11 cellular contexts compared by ENCODE assay signal in the genomic region with DNA sequence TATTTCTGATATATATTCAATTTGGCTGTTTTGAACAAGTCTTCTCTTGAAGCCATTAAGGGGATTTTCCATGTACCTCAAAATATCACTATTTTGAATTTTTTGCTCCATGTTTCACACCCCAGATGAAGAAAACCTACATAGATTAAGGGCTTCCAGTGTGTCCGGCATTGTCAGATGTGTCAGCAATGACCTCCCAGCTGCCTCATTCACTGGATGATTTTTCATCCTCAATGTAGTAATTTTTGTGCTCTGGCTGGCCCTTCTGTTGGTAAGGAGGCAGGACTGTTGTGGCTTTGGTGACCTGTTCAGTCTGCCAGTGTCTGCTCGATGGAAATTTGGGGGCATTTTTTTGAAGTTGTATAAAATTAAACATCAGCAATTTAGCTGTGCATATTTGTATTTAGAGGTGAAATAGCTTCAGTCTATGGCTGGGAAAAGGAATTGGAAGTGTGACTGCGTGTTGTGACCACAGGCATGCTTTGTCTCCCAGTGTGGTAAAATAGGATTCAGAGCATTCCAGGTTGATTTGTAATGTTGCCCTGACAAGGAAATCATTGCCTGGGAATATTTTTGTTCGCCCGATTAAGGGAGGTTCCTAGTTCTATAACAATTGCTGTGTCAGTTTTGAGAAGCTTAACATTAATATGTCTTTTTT.
DNase-seq lines count a peak whose midpoint lies in the region; ATAC-seq and TF ChIP-seq lines count a peak whose summit lies in the region.
"Had no signal": no experiment of that assay in that cellular context is flagged by ENCODE, and none has a peak within 500 bp of the region (broad histone marks: within the 10 kb centered on the region; RNA-seq: fewer than 3 reads in every experiment).

No MANE protein-coding gene starts in this region.

- 15% methylated on average over 5 of the region's 5 CpGs for WGBS in smooth muscle cell (ENCODE audit: low lambda C conversion rate)
- WGBS in heart right ventricle, 2 donors = 63 to 80% methylated on average over 5 of the region's 5 CpGs

- no peak overlapping the region for H3K9ac ChIP-seq in HCT116 (ENCODE audit: low read length)
- H3K9ac ChIP-seq in adipocyte (ENCODE audit: low read length) = peak overlapping the region; percentile 2
- H3K9ac ChIP-seq in smooth muscle cell (ENCODE audit: low read depth) = peak overlapping the region; percentile 32

- H2AFZ ChIP-seq in HCT116 (ENCODE audit: low read depth, low read length, poor library complexity, severe bottlenecking) (peak overlapping the region; percentile 44), smooth muscle cell (ENCODE audit: low read depth) (no peak overlapping the region)

- peaks cover 9 to 26% of the 10 kb centered on the region in 2 experiments; a peak in 3 of 4 replicates for H3K4me1 ChIP-seq in HCT116 (ENCODE audit: control insufficient read depth in 1 of 2, insufficient read depth in 2 of 2, low read length in 2 of 2)
- H3K4me1 ChIP-seq in adipocyte (ENCODE audit: control insufficient read depth, insufficient read depth, low read length) = peaks cover 18% of the 10 kb centered on the region
- peaks cover 4% of the 10 kb centered on the region for H3K4me1 ChIP-seq in smooth muscle cell (ENCODE audit: low read depth)
- H3K4me1 ChIP-seq in heart right ventricle = peaks cover 0 to 4% (median 0%) of the 10 kb centered on the region in 9 donors

- H3F3A ChIP-seq in smooth muscle cell (ENCODE audit: low read depth) = no peaks in the 10 kb centered on the region

- POLR2A ChIA-PET in HCT116 (lab: Charles Lee) = no interaction called here

- no TSS peak for BruUV-seq in HCT116 (replicated peaks; lab: Mats Ljungman, UMichigan)

- intact Hi-C loops in HCT116 (cut with micrococcal nuclease) (no loop called here), heart right ventricle (cut with DNase I) (no loop called here)

- TF ChIP-seq CTCF in HCT116 (IDR thresholded peaks at IDR 0.05 in 2 of 3, conservative IDR thresholded peaks at IDR 0.05 in 1 of 3; ENCODE audit: borderline replicate concordance in 1 of 3, insufficient read depth in 1 of 3, low read depth in 2 of 3, low read length in 2 of 3) (no peak), fibroblast of the aortic adventitia (IDR thresholded peaks at IDR 0.05; ENCODE audit: insufficient read depth, low read length) (no peak), smooth muscle cell (IDR thresholded peaks at IDR 0.05; ENCODE audit: borderline replicate concordance, insufficient read depth, poor library complexity, severe bottlenecking) (no peak), heart right ventricle (IDR thresholded peaks at IDR 0.05) (no peak)

- ATAC-seq in HCT116 (peak; percentile 89), HG02588 (IDR thresholded peaks at IDR 0.05; ENCODE audit: unreplicated experiment) (no peak), heart right ventricle (no peak)

- peak overlapping the region; percentile 52 for H3K4me2 ChIP-seq in HCT116 (ENCODE audit: low read length)
- H3K4me2 ChIP-seq in smooth muscle cell = peak overlapping the region; percentile 77

- no peak for TF ChIP-seq POLR2A in HCT116 (IDR thresholded peaks at IDR 0.05; ENCODE audit: borderline replicate concordance, extremely low read depth, insufficient read depth, insufficient read length)

- CTCF ChIA-PET in HCT116 (lab: Charles Lee) = interaction anchor here (0.9 kb wide), 1 partner anchor 36 kb away, joined by 3 read pairs; no protein-coding TSS in a partner anchor

- RAD21 ChIA-PET in HCT116 (lab: Charles Lee; ENCODE audit: low non-redundant PET in 1 of 2, low total read pairs in 2 of 2, uncharacterized antibody in 2 of 2, unreplicated experiment in 2 of 2) = interaction anchor here in 1 of 2 experiments (1.2 kb wide), 1 partner anchor 36 kb away, joined by 3 read pairs; no protein-coding TSS in a partner anchor

- H4K20me1 ChIP-seq in HCT116 (ENCODE audit: insufficient read depth) = no peaks in the 10 kb centered on the region
- H4K20me1 ChIP-seq in smooth muscle cell (ENCODE audit: low read depth) = no peaks in the 10 kb centered on the region

- peak overlapping the region; percentile 23; the same call in 1 of the 2 replicates for H3K27ac ChIP-seq in HCT116 (ENCODE audit: low read depth, low read length)
- H3K27ac ChIP-seq in smooth muscle cell (ENCODE audit: low read depth) = peak overlapping the region; percentile 81
- H3K27ac ChIP-seq in heart right ventricle = no peak overlapping the region

- no peak for TF ChIP-seq RAD21 in HCT116 (IDR thresholded peaks at IDR 0.05; ENCODE audit: low read depth)

- H3K79me2 ChIP-seq in HCT116 (ENCODE audit: insufficient read depth, low read length) = no peaks in the 10 kb centered on the region
- no peaks in the 10 kb centered on the region for H3K79me2 ChIP-seq in smooth muscle cell (ENCODE audit: low read depth)

- H3K9me3 ChIP-seq in HCT116 (ENCODE audit: control insufficient read depth in 1 of 2, insufficient read depth in 1 of 2, low read depth in 1 of 2, low read length in 2 of 2) (peaks cover 0 to 2% of the 10 kb centered on the region in 2 experiments; a peak in 1 of 4 replicates), adipocyte (ENCODE audit: control insufficient read depth, low read length) (no peaks in the 10 kb centered on the region), smooth muscle cell (replicated peaks; ENCODE audit: low read depth) (no peaks in the 10 kb centered on the region), heart right ventricle (peaks cover 0 to 11% (median 0%) of the 10 kb centered on the region in 11 donors)

- DNase-seq in HCT116 (ENCODE audit: low read depth, low spot score) = peak; percentile 51
- peak; percentile 82 for DNase-seq in adipocyte (ENCODE audit: low read depth)
- peak; percentile 98 for DNase-seq in fibroblast of the aortic adventitia (ENCODE audit: low read depth)
- DNase-seq in smooth muscle cell (lab: John Stamatoyannopoulos, UW; ENCODE audit: unreplicated experiment) = no peak
- no peak for DNase-seq in heart right ventricle
- DNase-seq in SHP77 (lab: John Stamatoyannopoulos, UW) = no peak
- DNase-seq in stimulated activated CD8-positive, alpha-beta memory T cell treated with anti-CD3 and anti-CD28 coated beads, Interleukin-4, amount 100 ng/mL, for 48 hours = no peak
- DNase-seq: activated T-cell treated with anti-CD3 and anti-CD28 coated beads for 4 hours, cortex of kidney, T-helper 9 cell had no signal

- H3K27me3 ChIP-seq in HCT116 (ENCODE audit: insufficient read depth, low read length) (no peaks in the 10 kb centered on the region), adipocyte (replicated peaks; ENCODE audit: control insufficient read depth, insufficient read depth, low read length) (no peaks in the 10 kb centered on the region), smooth muscle cell (ENCODE audit: low read depth) (no peaks in the 10 kb centered on the region), heart right ventricle (no peaks in the 10 kb centered on the region)

- no peaks in the 10 kb centered on the region for H3K9me2 ChIP-seq in HCT116 (ENCODE audit: insufficient read depth)

- H3K4me3 ChIP-seq in HCT116 (replicated peaks in 1 of 2; ENCODE audit: low read depth in 1 of 2, low read length in 2 of 2) (peak overlapping the region in 1 of 2 experiments; percentile 1; a peak in 2 of 4 replicates), adipocyte (ENCODE audit: low read length) (peak overlapping the region; percentile 23), fibroblast of the aortic adventitia (ENCODE audit: low read depth, low read length) (peak overlapping the region; percentile 32), smooth muscle cell (no peak overlapping the region), heart right ventricle (no peak overlapping the region)

- H3K36me3 ChIP-seq in HCT116 (ENCODE audit: control insufficient read depth in 1 of 2, insufficient read depth in 2 of 2, low read length in 2 of 2) (no peaks in the 10 kb centered on the region), adipocyte (ENCODE audit: control insufficient read depth, insufficient read depth, low read length, severe bottlenecking) (no peaks in the 10 kb centered on the region), smooth muscle cell (ENCODE audit: low read depth) (no peaks in the 10 kb centered on the region), heart right ventricle (no peaks in the 10 kb centered on the region)

TF ChIP-seq in HCT116, 20 proteins besides CTCF, POLR2A, EP300 and RAD21 (continues in another document):
- TF ChIP-seq YY1 (IDR thresholded peaks at IDR 0.05; ENCODE audit: extremely low read depth, insufficient replicate concordance, low read depth, low read length) (no peak), ATF3 (IDR thresholded peaks at IDR 0.05) (no peak), ELF1 (IDR thresholded peaks at IDR 0.05; ENCODE audit: borderline replicate concordance, low read depth) (no peak), EGR1 (IDR thresholded peaks at IDR 0.05; ENCODE audit: low read depth) (no peak), CBX3 (IDR thresholded peaks at IDR 0.05; ENCODE audit: low read depth) (peak; percentile 44; the same call in 1 of the 2 replicates)
- TF ChIP-seq, protein P1, sequence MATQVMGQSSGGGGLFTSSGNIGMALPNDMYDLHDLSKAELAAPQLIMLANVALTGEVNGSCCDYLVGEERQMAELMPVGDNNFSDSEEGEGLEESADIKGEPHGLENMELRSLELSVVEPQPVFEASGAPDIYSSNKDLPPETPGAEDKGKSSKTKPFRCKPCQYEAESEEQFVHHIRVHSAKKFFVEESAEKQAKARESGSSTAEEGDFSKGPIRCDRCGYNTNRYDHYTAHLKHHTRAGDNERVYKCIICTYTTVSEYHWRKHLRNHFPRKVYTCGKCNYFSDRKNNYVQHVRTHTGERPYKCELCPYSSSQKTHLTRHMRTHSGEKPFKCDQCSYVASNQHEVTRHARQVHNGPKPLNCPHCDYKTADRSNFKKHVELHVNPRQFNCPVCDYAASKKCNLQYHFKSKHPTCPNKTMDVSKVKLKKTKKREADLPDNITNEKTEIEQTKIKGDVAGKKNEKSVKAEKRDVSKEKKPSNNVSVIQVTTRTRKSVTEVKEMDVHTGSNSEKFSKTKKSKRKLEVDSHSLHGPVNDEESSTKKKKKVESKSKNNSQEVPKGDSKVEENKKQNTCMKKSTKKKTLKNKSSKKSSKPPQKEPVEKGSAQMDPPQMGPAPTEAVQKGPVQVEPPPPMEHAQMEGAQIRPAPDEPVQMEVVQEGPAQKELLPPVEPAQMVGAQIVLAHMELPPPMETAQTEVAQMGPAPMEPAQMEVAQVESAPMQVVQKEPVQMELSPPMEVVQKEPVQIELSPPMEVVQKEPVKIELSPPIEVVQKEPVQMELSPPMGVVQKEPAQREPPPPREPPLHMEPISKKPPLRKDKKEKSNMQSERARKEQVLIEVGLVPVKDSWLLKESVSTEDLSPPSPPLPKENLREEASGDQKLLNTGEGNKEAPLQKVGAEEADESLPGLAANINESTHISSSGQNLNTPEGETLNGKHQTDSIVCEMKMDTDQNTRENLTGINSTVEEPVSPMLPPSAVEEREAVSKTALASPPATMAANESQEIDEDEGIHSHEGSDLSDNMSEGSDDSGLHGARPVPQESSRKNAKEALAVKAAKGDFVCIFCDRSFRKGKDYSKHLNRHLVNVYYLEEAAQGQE (IDR thresholded peaks at IDR 0.05; ENCODE audit: low read depth) = no peak

Comparison
In these comparisons a context has a peak if more than half of its experiments do, and no peak if none do; other contexts are left out.
1. DNase-seq: peak in HCT116 (single experiment), adipocyte (single experiment) and fibroblast of the aortic adventitia (single experiment); none in smooth muscle cell (single experiment), heart right ventricle (0 of 2), SHP77 (0 of 2) and stimulated activated CD8-positive, alpha-beta memory T cell treated with anti-CD3 and anti-CD28 coated beads, Interleukin-4, amount 100 ng/mL, for 48 hours (single experiment).
2. H3K27ac ChIP-seq: peak in HCT116 (single experiment) and smooth muscle cell (single experiment); none in heart right ventricle (0 of 10).
3. H3K4me3 ChIP-seq: peak in adipocyte (single experiment) and fibroblast of the aortic adventitia (single experiment); none in smooth muscle cell (single experiment) and heart right ventricle (0 of 10).